ENCODE assay signal across 1 cellular context in the genomic region with DNA sequence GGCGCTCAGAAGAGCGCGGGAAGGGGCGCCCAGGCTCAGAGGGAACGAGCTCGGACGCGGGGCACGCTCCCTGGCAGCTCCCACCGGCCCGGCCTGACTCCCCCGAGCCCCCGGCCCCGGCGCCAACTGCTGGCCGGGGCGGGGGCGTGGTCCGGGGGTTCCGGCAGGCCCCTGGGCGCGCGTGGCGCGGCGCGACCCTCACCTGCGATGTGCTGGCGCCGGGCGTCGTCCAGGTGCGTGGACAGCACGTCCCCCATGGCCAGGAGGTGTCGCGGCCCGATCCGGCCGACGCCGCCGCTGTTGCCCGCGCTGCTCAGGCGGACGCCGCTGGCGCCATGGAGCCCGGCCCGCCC.
TF ChIP-seq lines count a peak whose summit lies in the region.

No MANE protein-coding gene starts in this region.

TF ChIP-seq in IMR-90, 13 proteins besides CTCF, POLR2A, EP300 and RAD21 (continued from another document):
- TF ChIP-seq ELK1 (IDR thresholded peaks at IDR 0.05; ENCODE audit: borderline replicate concordance, low read depth, low read length) = no peak
- TF ChIP-seq MXI1 (IDR thresholded peaks at IDR 0.05; ENCODE audit: borderline replicate concordance, low read depth, low read length) = no peak; the same call in 1 of the 2 replicates
- TF ChIP-seq MAFK (IDR thresholded peaks at IDR 0.05; ENCODE audit: low read depth, low read length) = no peak
- TF ChIP-seq CEBPB (IDR thresholded peaks at IDR 0.05; ENCODE audit: low read depth, low read length) = no peak
- no peak for TF ChIP-seq RCOR1 (IDR thresholded peaks at IDR 0.05; ENCODE audit: insufficient replicate concordance, low read length)
- TF ChIP-seq FOS (IDR thresholded peaks at IDR 0.05; ENCODE audit: low read depth, low read length) = no peak
- no peak for TF ChIP-seq BHLHE40 (IDR thresholded peaks at IDR 0.05; ENCODE audit: low read depth, low read length)
- TF ChIP-seq USF2 (IDR thresholded peaks at IDR 0.05; ENCODE audit: low read depth, low read length) = no peak
- no peak for TF ChIP-seq MAZ (IDR thresholded peaks at IDR 0.05; ENCODE audit: borderline replicate concordance, low read depth, low read length)
